ENCODE assay signal across 21 cellular contexts in the genomic region with DNA sequence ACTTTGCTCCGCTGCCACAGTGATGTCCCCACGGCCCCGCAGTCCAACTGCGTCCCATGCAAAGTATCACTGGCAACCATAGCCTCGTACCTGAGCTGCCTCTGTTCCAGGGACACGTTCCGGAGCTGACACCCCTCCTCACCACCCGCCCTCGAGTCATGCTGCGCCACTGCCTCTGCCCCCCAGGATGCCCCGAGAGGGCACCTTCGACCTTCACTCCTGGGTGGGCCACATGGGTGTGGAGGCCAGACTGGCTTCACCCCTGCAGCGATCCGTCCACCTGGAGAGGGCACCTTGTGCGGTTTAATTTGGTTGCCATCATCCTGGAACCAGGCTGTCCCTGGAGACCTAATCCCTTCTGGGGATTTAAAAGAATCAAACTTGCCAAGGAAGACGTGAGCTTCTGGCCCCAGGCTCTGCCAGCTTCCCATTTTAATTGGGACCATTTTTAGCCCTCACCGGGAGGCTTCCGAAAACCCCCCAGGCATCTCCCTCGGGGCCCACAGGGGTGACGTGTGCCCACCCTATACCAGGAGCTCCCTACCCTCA. TPM values are rescaled to one million over a fixed set of nuclear protein-coding genes. Genes with fewer than 3 reads are reported as not detected.
A peak's percentile ranks its signal among the peaks of the same experiment; 100 is the strongest.
DNase-seq lines count a peak whose midpoint lies in the region; ATAC-seq, FAIRE-seq and TF ChIP-seq lines count a peak whose summit lies in the region.
"Had no signal": no experiment of that assay in that cellular context is flagged by ENCODE, and none has a peak within 500 bp of the region (broad histone marks: within the 10 kb centered on the region; RNA-seq: fewer than 3 reads in every experiment).

No MANE protein-coding gene starts in this region.

- no peaks in the 10 kb centered on the region for H3K79me2 ChIP-seq in H1 (ENCODE audit: control insufficient read depth in 1 of 2, insufficient read depth in 2 of 2, low read length in 2 of 2)

- no peak overlapping the region for H3K9ac ChIP-seq in H1 (replicated peaks in 1 of 4; ENCODE audit: extremely low read depth in 1 of 4, low read depth in 3 of 4, low read length in 3 of 4)

- POLR2A ChIA-PET in HEK293 (lab: Yijun Ruan, JAX), result interaction anchor here (0.5 to 0.7 kb wide), 2 partner anchors 20 to 71 kb away, joined by 3 read pairs; no protein-coding TSS in a partner anchor
- POLR2A ChIA-PET in H1 (lab: Charles Lee; ENCODE audit: partially characterized antibody), result interaction anchor here (0.9 to 1.9 kb wide), 3 partner anchors 18 to 34 kb away, joined by 3 to 7 read pairs (median 3); a partner anchor contains a TSS

- H2BK15ac ChIP-seq in H1 (ENCODE audit: low read length), result no peak overlapping the region

- H4K20me1 ChIP-seq in H1 (replicated peaks in 1 of 2; ENCODE audit: control insufficient read depth in 1 of 2, insufficient read depth in 2 of 2, low read length in 2 of 2), result peaks cover 0 to 4% of the 10 kb centered on the region in 2 experiments

- H3K27ac ChIP-seq in HEK293 (ENCODE audit: extremely low read depth, low read depth, low read length) (no peak overlapping the region), H1 (ENCODE audit: low read depth, low read length) (no peak overlapping the region)
- H3K27ac ChIP-seq: C4-2B, Peyer's patch, SJSA1 had no signal

- H3K4me1 ChIP-seq in HEK293 (ENCODE audit: control insufficient read depth, insufficient read depth, low read length), result no peaks in the 10 kb centered on the region
- peaks cover 0 to 2% (median 0%) of the 10 kb centered on the region in 4 experiments; a peak in 3 of 7 replicates for H3K4me1 ChIP-seq in H1 (replicated peaks in 1 of 4; ENCODE audit: control insufficient read depth in 3 of 4, insufficient read depth in 4 of 4, low read length in 3 of 4)
- H3K4me1 ChIP-seq: Peyer's patch had no signal

- H2BK12ac ChIP-seq in H1 (ENCODE audit: low read depth, low read length), result no peak overlapping the region

- no peak overlapping the region for H4K8ac ChIP-seq in H1 (ENCODE audit: extremely low read depth, insufficient read depth, low read length)

- WGBS in H1 (ENCODE audit: extremely low coverage in 1 of 2, insufficient coverage in 1 of 2, insufficient read length in 1 of 2, insufficient replicate concordance in 2 of 2, low coverage in 1 of 2, low lambda C conversion rate in 2 of 2, missing lambda C conversion rate in 1 of 2), 2 experiments, result 95% methylated on average over 20 of the region's 20 CpGs; no CpG with 5 or more reads in 1 of the 2 experiments

- no peak overlapping the region for H3K14ac ChIP-seq in H1 (ENCODE audit: insufficient read length)

- TF ChIP-seq RAD21 in H1 (IDR thresholded peaks at IDR 0.05 in 1 of 2, conservative IDR thresholded peaks at IDR 0.05 in 1 of 2; ENCODE audit: low read depth in 2 of 2, low read length in 2 of 2), result no peak

- H2BK5ac ChIP-seq in H1 (ENCODE audit: low read depth, low read length), result no peak overlapping the region

- no peak overlapping the region for H3K18ac ChIP-seq in H1 (ENCODE audit: extremely low read depth, low read length)

- no peak for TF ChIP-seq POLR2A in H1 (IDR thresholded peaks at IDR 0.05; ENCODE audit: control extremely low read depth in 1 of 2, low read depth in 2 of 2, low read length in 2 of 2)

- TF ChIP-seq CTCF in HEK293 (tag by site-specific recombination; IDR thresholded peaks at IDR 0.05) (no peak), H1 (IDR thresholded peaks at IDR 0.05; ENCODE audit: control extremely low read depth in 1 of 3, insufficient read depth in 1 of 3, low read depth in 1 of 3, low read length in 3 of 3) (no peak), omental fat pad (IDR thresholded peaks at IDR 0.05) (no peak)

- no peak overlapping the region for H4K5ac ChIP-seq in H1 (ENCODE audit: insufficient read length, low read depth, low read length)

- no peak for ATAC-seq in omental fat pad (ENCODE audit: low FRiP score)
- ATAC-seq: GM23338 had no signal

- peak overlapping the region; percentile 65 for H3K4ac ChIP-seq in H1 (replicated peaks; ENCODE audit: insufficient read length, low read depth, low read length)

- CTCF ChIA-PET in HEK293 (lab: Yijun Ruan, JAX), result interaction anchor here (1.2 kb wide), 1 partner anchor 203 kb away, joined by 4 read pairs; no protein-coding TSS in a partner anchor
- CTCF ChIA-PET in H1 (lab: Charles Lee; ENCODE audit: partially characterized antibody), result interaction anchor here (0.9 to 2.7 kb wide), 10 partner anchors 8 to 203 kb away, joined by 3 to 8 read pairs (median 4); no protein-coding TSS in a partner anchor

- H2BK20ac ChIP-seq in H1 (ENCODE audit: low read length), result no peak overlapping the region

- no peak for TF ChIP-seq EP300 in H1 (IDR thresholded peaks at IDR 0.05; ENCODE audit: borderline replicate concordance in 1 of 2, low read depth in 2 of 2, low read length in 2 of 2)

- no peak overlapping the region for H3K4me3 ChIP-seq in HEK293 (ENCODE audit: low read depth, low read length)
- no peak overlapping the region for H3K4me3 ChIP-seq in H1 (ENCODE audit: extremely low read depth in 1 of 4, insufficient read depth in 2 of 4, low read depth in 3 of 4, low read length in 4 of 4)
- H3K4me3 ChIP-seq: GM23338, Peyer's patch, SJSA1 had no signal

- no peak overlapping the region for H2BK120ac ChIP-seq in H1 (replicated peaks; ENCODE audit: low read depth, low read length)

- no peak overlapping the region for H2AK5ac ChIP-seq in H1 (ENCODE audit: low read depth, low read length)

- no peak overlapping the region for H3K4me2 ChIP-seq in H1 (ENCODE audit: insufficient read depth in 1 of 2, low read depth in 2 of 2, low read length in 2 of 2)
- H3K4me2 ChIP-seq: GM23338 had no signal

- no peak overlapping the region for H2AFZ ChIP-seq in H1 (ENCODE audit: low read length)
- H2AFZ ChIP-seq: GM23338 had no signal

- no peaks in the 10 kb centered on the region for H3K27me3 ChIP-seq in H1 (replicated peaks in 1 of 4; ENCODE audit: control insufficient read depth in 3 of 4, extremely low read depth in 1 of 4, insufficient read depth in 3 of 4, low read length in 3 of 4)
- H3K27me3 ChIP-seq: Peyer's patch, SJSA1 had no signal

- no peak overlapping the region for H4K91ac ChIP-seq in H1 (replicated peaks; ENCODE audit: insufficient read length, low read length)

- no peak overlapping the region for H3K23ac ChIP-seq in H1 (ENCODE audit: insufficient read length)

- DNase-seq in NCI-H2171 treated with DMSO at 0.1 percent for 48 hours (lab: John Stamatoyannopoulos, UW) (peak; percentile 54), NCI-H2171 (lab: John Stamatoyannopoulos, UW) (no peak), H1 (ENCODE audit: low read depth in 1 of 2, low spot score in 2 of 2) (no peak), urothelium cell line (ENCODE audit: low spot score) (no peak), inferior parietal cortex (ENCODE audit: extremely low spot score) (no peak), omental fat pad (ENCODE audit: low spot score) (no peak)
- DNase-seq: DMS153; HCEC 1CT; Kasumi-1; NCI-H1694; NCI-H2081; NCI-H69; NK-92 treated with Interleukin-12 subunit alpha and Interleukin-12 subunit beta, amount 100 ng/mL, for 24 hours; Peyer's patch; T-helper 1 cell had no signal

- H3K36me3 ChIP-seq in HEK293 (ENCODE audit: control insufficient read depth in 2 of 2, insufficient read depth in 1 of 2, low read length in 2 of 2) (no peaks in the 10 kb centered on the region; a peak in 1 of 3 replicates), H1 (ENCODE audit: control insufficient read depth in 2 of 4, insufficient read depth in 4 of 4, low read length in 3 of 4) (no peaks in the 10 kb centered on the region)
- H3K36me3 ChIP-seq: Peyer's patch, SJSA1 had no signal

- H3K79me1 ChIP-seq in H1 (ENCODE audit: low read depth, low read length), result no peaks in the 10 kb centered on the region

- H3K9me3 ChIP-seq in HEK293 (ENCODE audit: control insufficient read depth, insufficient read depth, low read depth, low read length) (no peaks in the 10 kb centered on the region), H1 (ENCODE audit: insufficient read depth in 2 of 2, low read depth in 1 of 2, low read length in 1 of 2) (peaks cover 0 to under 1% of the 10 kb centered on the region in 2 experiments; a peak in 1 of 4 replicates)
- H3K9me3 ChIP-seq: Peyer's patch, SJSA1 had no signal

- H3K23me2 ChIP-seq in H1 (ENCODE audit: low read depth, low read length), result peaks cover 4% of the 10 kb centered on the region; the same call in 1 of the 2 replicates

- no peak overlapping the region for H3K56ac ChIP-seq in H1 (replicated peaks; ENCODE audit: insufficient read length, low read depth, low read length)

- FAIRE-seq in H1 (lab: Jason Lieb, UNC) (no peak), urothelium cell line (lab: Jason Lieb, UNC) (peak; percentile 84)
- FAIRE-seq: G401.6, GM12892 had no signal

TF ChIP-seq in HEK293, 187 proteins besides CTCF, POLR2A, EP300 and RAD21 (continues in another document):
- TF ChIP-seq ZNF600 (tag by site-specific recombination; IDR thresholded peaks at IDR 0.05), result peak; percentile 61; the same call in 1 of the 2 replicates

TF ChIP-seq in H1, 55 proteins besides CTCF, POLR2A, EP300 and RAD21 (continues in another document):
- TF ChIP-seq GTF2F1 (IDR thresholded peaks at IDR 0.05; ENCODE audit: borderline replicate concordance, low read depth, low read length), result no peak
- TF ChIP-seq TAF7 (optimal IDR thresholded peaks at IDR 0.05; ENCODE audit: borderline replicate concordance, low read depth, low read length), result no peak

RNA-seq across cellular contexts. Expression of a gene that starts 19.2 kb away (rescaled TPM):
- total RNA-seq in H1 (2021; fragmentation: NEBNext Ultra II Directional; extraction: Animal tissue kit (Norgen Biotek cat#: 25700)), result 8.6 and 9.9 TPM in 2 replicates
- polyA plus RNA-seq in H1 (2011; rRNA removed), result 1.7 and 3.2 TPM in 2 replicates
- 2.3 TPM for polyA plus RNA-seq in H1 (2011; cell fraction: cytosol; rRNA removed)
- polyA plus RNA-seq in H1 (2011; cell fraction: nucleus; rRNA removed), result 6.3 TPM
- 6.6 to 8.1 TPM (median 7.1 TPM) in 4 replicates for polyA plus RNA-seq in H1 (2012, experiment 1 of 2)
- polyA plus RNA-seq in H1 (2012, experiment 2 of 2), result 6.2 TPM
- polyA plus RNA-seq in H1 (2013, experiment 1 of 2), result 7.2 TPM
- 6.0 TPM for polyA plus RNA-seq in H1 (2013, experiment 2 of 2)
- 2.0 and 2.7 TPM in 2 replicates for polyA minus RNA-seq in H1 (2011; rRNA and poly(A)+ RNA removed)
- polyA minus RNA-seq in H1 (2011; cell fraction: cytosol; rRNA and poly(A)+ RNA removed), result 9.5 TPM
- polyA minus RNA-seq in H1 (2011; cell fraction: nucleus; rRNA and poly(A)+ RNA removed), result 2.5 TPM
- 10 to 100 TPM; 26.0 to 62.4 (median 29.4) TPM for total RNA-seq in omental fat pad
